In genomic region chr10:128938488-128938887, GRCh38 we compare ENCODE assay signal across 18 cellular contexts.
DNase-seq lines count a peak whose midpoint lies in the region; ATAC-seq and TF ChIP-seq lines count a peak whose summit lies in the region.
"Had no signal": no experiment of that assay in that cellular context is flagged by ENCODE, and none has a peak within 500 bp of the region (broad histone marks: within the 10 kb centered on the region; RNA-seq: fewer than 3 reads in every experiment).

No MANE protein-coding gene starts in this region.

- POLR2A ChIA-PET in activated CD8-positive, alpha-beta T cell treated with anti-CD3 and anti-CD28 coated beads for 36 hours (lab: Charles Lee), result no interaction called here

- H3K36me3 ChIP-seq in left ventricle myocardium inferior (no peaks in the 10 kb centered on the region), left lung (no peaks in the 10 kb centered on the region)
- H3K36me3 ChIP-seq: BLaER1 treated with 17β-estradiol and CSF1 and Interleukin-3, amounts not matched to agents 10 nM and 100 nM had no signal

- no peaks in the 10 kb centered on the region for H3K4me1 ChIP-seq in left ventricle myocardium inferior
- no peaks in the 10 kb centered on the region for H3K4me1 ChIP-seq in left lung
- H3K4me1 ChIP-seq: A549, Caco-2 had no signal

- H3K4me3 ChIP-seq in left ventricle myocardium inferior, result no peak overlapping the region
- no peak overlapping the region for H3K4me3 ChIP-seq in left lung
- H3K4me3 ChIP-seq: A549; BLaER1 treated with 17β-estradiol and CSF1 and Interleukin-3, amounts not matched to agents 10 nM and 100 nM had no signal

- H3K27ac ChIP-seq in left ventricle myocardium inferior (replicated peaks) (no peak overlapping the region), left lung (no peak overlapping the region)
- H3K27ac ChIP-seq: 22Rv1; A549; BLaER1 treated with 17β-estradiol and CSF1 and Interleukin-3, amounts not matched to agents 10 nM and 100 nM; C4-2B had no signal

- DNase-seq in Right ventricle myocardium superior (no peak), left cardiac atrium (no peak), left ventricle myocardium superior (no peak), left ventricle myocardium inferior (no peak), sciatic nerve (ENCODE audit: low spot score) (no peak), left lung (no peak)
- DNase-seq in activated CD8-positive, alpha-beta T cell treated with anti-CD3 and anti-CD28 coated beads for 36 hours, result no peak
- DNase-seq: AML-193; Caco-2; Calu3; CD4-positive, alpha-beta T cell; CD8-positive, alpha-beta T cell; GF-D8 had no signal

- no peak overlapping the region for H3K4me3 Mint-ChIP-seq in activated CD8-positive, alpha-beta T cell treated with anti-CD3 and anti-CD28 coated beads for 36 hours
- H3K4me3 Mint-ChIP-seq: B cell; CD4-positive, alpha-beta T cell; CD8-positive, alpha-beta T cell had no signal

- no peaks in the 10 kb centered on the region for H3K36me3 Mint-ChIP-seq in activated CD8-positive, alpha-beta T cell treated with anti-CD3 and anti-CD28 coated beads for 36 hours (ENCODE audit: low read depth)
- H3K36me3 Mint-ChIP-seq: CD8-positive, alpha-beta T cell had no signal

- ATAC-seq in Right ventricle myocardium superior (ENCODE audit: poor library complexity), result peak; percentile 55
- ATAC-seq in left cardiac atrium, result no peak
- ATAC-seq in left ventricle myocardium superior, result peak; percentile 52
- peak; percentile 67 for ATAC-seq in sciatic nerve
- ATAC-seq in activated CD8-positive, alpha-beta T cell treated with anti-CD3 and anti-CD28 coated beads for 36 hours, result no peak
- no peak for ATAC-seq in left lung
- ATAC-seq: A549; CD8-positive, alpha-beta T cell had no signal

- CTCF ChIA-PET in activated CD8-positive, alpha-beta T cell treated with anti-CD3 and anti-CD28 coated beads for 36 hours (lab: Charles Lee), result no interaction called here

- H3K9me3 Mint-ChIP-seq in activated CD8-positive, alpha-beta T cell treated with anti-CD3 and anti-CD28 coated beads for 36 hours, result no peaks in the 10 kb centered on the region
- H3K9me3 Mint-ChIP-seq: CD4-positive, alpha-beta T cell; CD8-positive, alpha-beta T cell had no signal

- H3K4me1 Mint-ChIP-seq in activated CD8-positive, alpha-beta T cell treated with anti-CD3 and anti-CD28 coated beads for 36 hours (ENCODE audit: low read depth), result no peaks in the 10 kb centered on the region
- H3K4me1 Mint-ChIP-seq: B cell had no signal

- H3K27ac Mint-ChIP-seq in activated CD8-positive, alpha-beta T cell treated with anti-CD3 and anti-CD28 coated beads for 36 hours, result no peak overlapping the region
- H3K27ac Mint-ChIP-seq: B cell; CD4-positive, alpha-beta T cell; CD8-positive, alpha-beta T cell had no signal

- intact Hi-C loops in Right ventricle myocardium superior (cut with DNase I), result no loop called here
- intact Hi-C loops in left cardiac atrium (cut with DNase I), result no loop called here
- intact Hi-C loops in left ventricle myocardium superior (cut with micrococcal nuclease), result no loop called here
- intact Hi-C loops in left ventricle myocardium inferior (cut with micrococcal nuclease), result no loop called here
- intact Hi-C loops in sciatic nerve (cut with DNase I), result no loop called here
- intact Hi-C loops in activated CD8-positive, alpha-beta T cell treated with anti-CD3 and anti-CD28 coated beads for 36 hours (cut with micrococcal nuclease), result no loop called here
- intact Hi-C loops in left lung (cut with DNase I), result no loop called here

- peaks cover 5% of the 10 kb centered on the region for H3K27me3 Mint-ChIP-seq in activated CD8-positive, alpha-beta T cell treated with anti-CD3 and anti-CD28 coated beads for 36 hours
- H3K27me3 Mint-ChIP-seq: CD4-positive, alpha-beta T cell had no signal

- TF ChIP-seq CTCF in left ventricle myocardium inferior (IDR thresholded peaks at IDR 0.05; ENCODE audit: borderline replicate concordance) (no peak), left lung (IDR thresholded peaks at IDR 0.05) (no peak)
- no peak for TF ChIP-seq CTCF in activated CD8-positive, alpha-beta T cell treated with anti-CD3 and anti-CD28 coated beads for 36 hours (IDR thresholded peaks at IDR 0.05)

- H3K27me3 ChIP-seq in left ventricle myocardium inferior (ENCODE audit: low read depth) (peaks cover 12% of the 10 kb centered on the region), left lung (no peaks in the 10 kb centered on the region)

- H3K9me3 ChIP-seq in left ventricle myocardium inferior (replicated peaks), result no peaks in the 10 kb centered on the region
- H3K9me3 ChIP-seq in left lung, result no peaks in the 10 kb centered on the region
- H3K9me3 ChIP-seq: A549; BLaER1 treated with 17β-estradiol and CSF1 and Interleukin-3, amounts not matched to agents 10 nM and 100 nM; Caco-2 had no signal

Comparison
In these comparisons a context has a peak if more than half of its experiments do, and no peak if none do; other contexts are left out.
1. ATAC-seq: peak in Right ventricle myocardium superior (single experiment), left ventricle myocardium superior (single experiment) and sciatic nerve (single experiment); none in left cardiac atrium (0 of 2), activated CD8-positive, alpha-beta T cell treated with anti-CD3 and anti-CD28 coated beads for 36 hours (single experiment) and left lung (single experiment).